ENCODE assay signal across 1 cellular context in the genomic region with DNA sequence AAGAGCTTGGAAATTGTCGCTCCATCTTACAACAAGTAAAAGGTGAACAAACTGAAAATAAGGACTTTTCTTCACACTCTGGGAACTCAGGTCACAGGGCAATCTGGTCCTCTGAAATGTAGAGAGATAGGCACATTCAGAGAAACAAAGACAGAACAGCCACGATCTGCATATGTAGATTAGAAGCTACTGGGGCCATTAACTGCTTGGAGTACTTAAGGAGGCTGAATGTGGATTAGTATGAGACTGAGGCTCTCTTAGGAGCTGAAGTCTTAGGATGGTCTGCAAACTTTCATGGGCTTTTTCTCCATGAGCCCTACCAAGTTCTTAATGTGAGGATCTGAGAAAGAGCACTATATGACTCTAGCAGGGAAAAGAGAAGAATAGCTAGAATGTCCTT.
TF ChIP-seq lines count a peak whose summit lies in the region.

No MANE protein-coding gene starts in this region.

TF ChIP-seq in WTC11, 78 proteins besides CTCF, POLR2A, EP300 and RAD21:
- TF ChIP-seq, protein P1, sequence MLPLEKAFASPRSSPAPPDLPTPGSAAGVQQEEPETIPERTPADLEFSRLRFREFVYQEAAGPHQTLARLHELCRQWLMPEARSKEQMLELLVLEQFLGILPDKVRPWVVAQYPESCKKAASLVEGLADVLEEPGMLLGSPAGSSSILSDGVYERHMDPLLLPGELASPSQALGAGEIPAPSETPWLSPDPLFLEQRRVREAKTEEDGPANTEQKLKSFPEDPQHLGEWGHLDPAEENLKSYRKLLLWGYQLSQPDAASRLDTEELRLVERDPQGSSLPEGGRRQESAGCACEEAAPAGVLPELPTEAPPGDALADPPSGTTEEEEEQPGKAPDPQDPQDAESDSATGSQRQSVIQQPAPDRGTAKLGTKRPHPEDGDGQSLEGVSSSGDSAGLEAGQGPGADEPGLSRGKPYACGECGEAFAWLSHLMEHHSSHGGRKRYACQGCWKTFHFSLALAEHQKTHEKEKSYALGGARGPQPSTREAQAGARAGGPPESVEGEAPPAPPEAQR (CRISPR knock-in tag; IDR thresholded peaks at IDR 0.05): peak; percentile 88; the same call in 1 of the 2 replicates
- TF ChIP-seq SMAD4 (CRISPR knock-in tag; IDR thresholded peaks at IDR 0.05) (no peak), GRHL2 (CRISPR knock-in tag; IDR thresholded peaks at IDR 0.05; ENCODE audit: insufficient replicate concordance, severe bottlenecking) (no peak), NFATC4 (CRISPR knock-in tag; IDR thresholded peaks at IDR 0.05) (peak; percentile 31; the same call in 1 of the 2 replicates), PRRX2 (CRISPR knock-in tag; IDR thresholded peaks at IDR 0.05) (0 out of 2 replicates have a peak, but pooled peaks have one; percentile 75), TEAD1 (CRISPR knock-in tag; IDR thresholded peaks at IDR 0.05) (0 out of 2 replicates have a peak, but pooled peaks have one; percentile 18), EMX1 (CRISPR knock-in tag; IDR thresholded peaks at IDR 0.05) (no peak)
- TF ChIP-seq, protein P2, sequence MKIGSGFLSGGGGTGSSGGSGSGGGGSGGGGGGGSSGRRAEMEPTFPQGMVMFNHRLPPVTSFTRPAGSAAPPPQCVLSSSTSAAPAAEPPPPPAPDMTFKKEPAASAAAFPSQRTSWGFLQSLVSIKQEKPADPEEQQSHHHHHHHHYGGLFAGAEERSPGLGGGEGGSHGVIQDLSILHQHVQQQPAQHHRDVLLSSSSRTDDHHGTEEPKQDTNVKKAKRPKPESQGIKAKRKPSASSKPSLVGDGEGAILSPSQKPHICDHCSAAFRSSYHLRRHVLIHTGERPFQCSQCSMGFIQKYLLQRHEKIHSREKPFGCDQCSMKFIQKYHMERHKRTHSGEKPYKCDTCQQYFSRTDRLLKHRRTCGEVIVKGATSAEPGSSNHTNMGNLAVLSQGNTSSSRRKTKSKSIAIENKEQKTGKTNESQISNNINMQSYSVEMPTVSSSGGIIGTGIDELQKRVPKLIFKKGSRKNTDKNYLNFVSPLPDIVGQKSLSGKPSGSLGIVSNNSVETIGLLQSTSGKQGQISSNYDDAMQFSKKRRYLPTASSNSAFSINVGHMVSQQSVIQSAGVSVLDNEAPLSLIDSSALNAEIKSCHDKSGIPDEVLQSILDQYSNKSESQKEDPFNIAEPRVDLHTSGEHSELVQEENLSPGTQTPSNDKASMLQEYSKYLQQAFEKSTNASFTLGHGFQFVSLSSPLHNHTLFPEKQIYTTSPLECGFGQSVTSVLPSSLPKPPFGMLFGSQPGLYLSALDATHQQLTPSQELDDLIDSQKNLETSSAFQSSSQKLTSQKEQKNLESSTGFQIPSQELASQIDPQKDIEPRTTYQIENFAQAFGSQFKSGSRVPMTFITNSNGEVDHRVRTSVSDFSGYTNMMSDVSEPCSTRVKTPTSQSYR (CRISPR knock-in tag; IDR thresholded peaks at IDR 0.05): no peak
- TF ChIP-seq, protein P3, sequence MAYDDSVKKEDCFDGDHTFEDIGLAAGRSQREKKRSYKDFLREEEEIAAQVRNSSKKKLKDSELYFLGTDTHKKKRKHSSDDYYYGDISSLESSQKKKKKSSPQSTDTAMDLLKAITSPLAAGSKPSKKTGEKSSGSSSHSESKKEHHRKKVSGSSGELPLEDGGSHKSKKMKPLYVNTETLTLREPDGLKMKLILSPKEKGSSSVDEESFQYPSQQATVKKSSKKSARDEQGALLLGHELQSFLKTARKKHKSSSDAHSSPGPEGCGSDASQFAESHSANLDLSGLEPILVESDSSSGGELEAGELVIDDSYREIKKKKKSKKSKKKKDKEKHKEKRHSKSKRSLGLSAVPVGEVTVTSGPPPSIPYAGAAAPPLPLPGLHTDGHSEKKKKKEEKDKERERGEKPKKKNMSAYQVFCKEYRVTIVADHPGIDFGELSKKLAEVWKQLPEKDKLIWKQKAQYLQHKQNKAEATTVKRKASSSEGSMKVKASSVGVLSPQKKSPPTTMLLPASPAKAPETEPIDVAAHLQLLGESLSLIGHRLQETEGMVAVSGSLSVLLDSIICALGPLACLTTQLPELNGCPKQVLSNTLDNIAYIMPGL (CRISPR knock-in tag; IDR thresholded peaks at IDR 0.05): no peak
- TF ChIP-seq, protein P4, sequence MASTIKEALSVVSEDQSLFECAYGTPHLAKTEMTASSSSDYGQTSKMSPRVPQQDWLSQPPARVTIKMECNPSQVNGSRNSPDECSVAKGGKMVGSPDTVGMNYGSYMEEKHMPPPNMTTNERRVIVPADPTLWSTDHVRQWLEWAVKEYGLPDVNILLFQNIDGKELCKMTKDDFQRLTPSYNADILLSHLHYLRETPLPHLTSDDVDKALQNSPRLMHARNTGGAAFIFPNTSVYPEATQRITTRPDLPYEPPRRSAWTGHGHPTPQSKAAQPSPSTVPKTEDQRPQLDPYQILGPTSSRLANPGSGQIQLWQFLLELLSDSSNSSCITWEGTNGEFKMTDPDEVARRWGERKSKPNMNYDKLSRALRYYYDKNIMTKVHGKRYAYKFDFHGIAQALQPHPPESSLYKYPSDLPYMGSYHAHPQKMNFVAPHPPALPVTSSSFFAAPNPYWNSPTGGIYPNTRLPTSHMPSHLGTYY (CRISPR knock-in tag; IDR thresholded peaks at IDR 0.05): 0 out of 2 replicates have a peak, but pooled peaks have one; percentile 60
TF ChIP-seq in WTC11: peak in this region for 5.
